In genomic region chr3:173043757-173044156, GRCh38 we compare ENCODE assay signal across 7 cellular contexts.
"Had no signal": no experiment of that assay in that cellular context is flagged by ENCODE, and none has a peak within 500 bp of the region (broad histone marks: within the 10 kb centered on the region; RNA-seq: fewer than 3 reads in every experiment).

No MANE protein-coding gene starts in this region.

- H3K27ac Mint-ChIP-seq: IgD-negative memory B cell had no signal

- H3K4me1 Mint-ChIP-seq: IgD-negative memory B cell had no signal

- H3K27ac ChIP-seq: HL-60 had no signal

- FAIRE-seq: HepG2, HTR-8/SVneo had no signal

- H3K36me3 Mint-ChIP-seq: IgD-negative memory B cell had no signal

- ATAC-seq: HepG2 had no signal

- DNase-seq: IMR-90, KBM-7, KG1 had no signal

- H3K27me3 Mint-ChIP-seq: IgD-negative memory B cell had no signal

- H3K4me3 Mint-ChIP-seq: IgD-negative memory B cell had no signal
